Comparison of ENCODE assay signal across 8 cellular contexts in the genomic region with DNA sequence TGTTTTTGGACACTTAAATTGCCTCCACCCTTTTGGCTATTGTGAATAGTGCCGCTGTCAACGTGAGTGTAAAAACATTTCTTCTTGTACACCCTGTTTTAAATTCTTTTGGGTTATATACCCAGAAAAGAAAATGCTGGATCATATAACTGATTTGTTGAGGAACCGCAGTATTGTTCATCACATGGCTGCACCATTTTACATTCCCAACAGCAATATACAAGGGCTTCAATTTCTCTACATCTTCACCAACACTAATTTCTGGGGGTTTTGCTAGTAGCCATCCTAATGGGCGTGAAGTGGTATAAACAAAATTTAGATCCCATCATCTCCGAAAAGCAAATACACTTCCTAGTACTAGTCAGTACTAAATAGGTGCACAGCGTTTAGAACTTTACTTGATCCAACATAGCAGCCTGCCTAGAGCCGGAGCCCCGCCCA. TPM values are rescaled to one million over a fixed set of nuclear protein-coding genes. Genes with fewer than 3 reads are reported as not detected.
A peak's percentile ranks its signal among the peaks of the same experiment; 100 is the strongest.
DNase-seq lines count a peak whose midpoint lies in the region; ATAC-seq and TF ChIP-seq lines count a peak whose summit lies in the region.

No MANE protein-coding gene starts in this region.

- no peak for ATAC-seq in CD4-positive, CD25-positive, alpha-beta regulatory T cell (ENCODE audit: low read depth in 2 of 2)
- ATAC-seq in HG03045 (IDR thresholded peaks at IDR 0.05; ENCODE audit: unreplicated experiment) (no peak), HG03432 (IDR thresholded peaks at IDR 0.05; ENCODE audit: unreplicated experiment) (no peak), HG02759 (IDR thresholded peaks at IDR 0.05; ENCODE audit: unreplicated experiment) (no peak)

- DNase-seq in CD4-positive, CD25-positive, alpha-beta regulatory T cell = no peak
- DNase-seq in Jurkat, Clone E6-1 (ENCODE audit: low read depth, low spot score) = peak; percentile 69
- DNase-seq in dedifferentiated amniotic fluid mesenchymal stem cell (ENCODE audit: extremely low spot score) (peak; percentile 73), nephron progenitor cell (no peak), GM10266 (ENCODE audit: extremely low spot score) (no peak)

- H3K27ac Mint-ChIP-seq in CD4-positive, CD25-positive, alpha-beta regulatory T cell = peak overlapping the region; percentile 34 to 91 (median 91)
- H3K27ac Mint-ChIP-seq in nephron progenitor cell = peak overlapping the region; percentile 87

- H3K4me1 Mint-ChIP-seq in CD4-positive, CD25-positive, alpha-beta regulatory T cell = peaks cover 5 to 16% (median 14%) of the 10 kb centered on the region in 4 donors
- H3K4me1 Mint-ChIP-seq in nephron progenitor cell = peaks cover 38% of the 10 kb centered on the region

- H3K27me3 Mint-ChIP-seq in CD4-positive, CD25-positive, alpha-beta regulatory T cell = no peaks in the 10 kb centered on the region
- no peaks in the 10 kb centered on the region for H3K27me3 Mint-ChIP-seq in nephron progenitor cell (ENCODE audit: low read depth, poor library complexity)

- H3K9me3 Mint-ChIP-seq in CD4-positive, CD25-positive, alpha-beta regulatory T cell = no peaks in the 10 kb centered on the region
- H3K9me3 Mint-ChIP-seq in nephron progenitor cell = no peaks in the 10 kb centered on the region

- peak overlapping the region; percentile 93 for H3K27ac ChIP-seq in CD4-positive, CD25-positive, alpha-beta regulatory T cell (ENCODE audit: insufficient read depth, low read length, poor library complexity, severe bottlenecking)

- peaks cover 4% of the 10 kb centered on the region for H3K36me3 Mint-ChIP-seq in CD4-positive, CD25-positive, alpha-beta regulatory T cell
- peaks cover 8% of the 10 kb centered on the region for H3K36me3 Mint-ChIP-seq in nephron progenitor cell (ENCODE audit: low read depth)

- H3K4me3 Mint-ChIP-seq in CD4-positive, CD25-positive, alpha-beta regulatory T cell = peak overlapping the region; percentile 89 to 95 (median 94)
- H3K4me3 Mint-ChIP-seq in nephron progenitor cell = peak overlapping the region; percentile 89

- H3K4me3 ChIP-seq in CD4-positive, CD25-positive, alpha-beta regulatory T cell (ENCODE audit: low read depth, low read length) = peak overlapping the region; percentile 71
- H3K4me3 ChIP-seq in Jurkat, Clone E6-1 (ENCODE audit: low read length) = peak overlapping the region; percentile 83

- H3K4me1 ChIP-seq in CD4-positive, CD25-positive, alpha-beta regulatory T cell (ENCODE audit: control insufficient read depth, insufficient read depth, low read length, poor library complexity, severe bottlenecking) = peaks cover 13% of the 10 kb centered on the region

- no peaks in the 10 kb centered on the region for H3K27me3 ChIP-seq in CD4-positive, CD25-positive, alpha-beta regulatory T cell (ENCODE audit: control insufficient read depth, insufficient read depth, low read length)

- H3K9me3 ChIP-seq in CD4-positive, CD25-positive, alpha-beta regulatory T cell (ENCODE audit: control insufficient read depth in 2 of 2, low read length in 2 of 2) = no peaks in the 10 kb centered on the region

- H3K36me3 ChIP-seq in CD4-positive, CD25-positive, alpha-beta regulatory T cell (ENCODE audit: control insufficient read depth, insufficient read depth, low read length) = peaks cover 23% of the 10 kb centered on the region

- no peak for TF ChIP-seq CTCF in nephron progenitor cell (IDR thresholded peaks at IDR 0.05)
- no peak for TF ChIP-seq CTCF in GM10266 (IDR thresholded peaks at IDR 0.05; ENCODE audit: control insufficient read depth, insufficient read depth, low read depth, missing control alignments)

RNA-seq across cellular contexts. Expression of gene BPHL, which starts 0.6 kb away (rescaled TPM):
- 6.8 TPM for total RNA-seq in CD4-positive, CD25-positive, alpha-beta regulatory T cell
- polyA plus RNA-seq in CD4-positive, CD25-positive, alpha-beta regulatory T cell = 10 to 100 TPM in 1 of 4 donors, 1 to 10 TPM in 3; 5.8 to 13.9 (median 7.5) TPM
- polyA plus RNA-seq in Jurkat, Clone E6-1 (2012; ENCODE audit: insufficient read depth, insufficient read length) = 43.2 TPM

RNA-seq across cellular contexts. Expression of gene TUBB2A, which starts 39.4 kb away (rescaled TPM):
- total RNA-seq in CD4-positive, CD25-positive, alpha-beta regulatory T cell = 48.0 TPM
- 1 to 10 TPM; 4.8 to 8.0 (median 6.7) TPM for polyA plus RNA-seq in CD4-positive, CD25-positive, alpha-beta regulatory T cell
- polyA plus RNA-seq in Jurkat, Clone E6-1 (2012; ENCODE audit: insufficient read depth, insufficient read length) = 32.6 TPM

RNA-seq across cellular contexts. Expression of gene RIPK1, which starts 49.6 kb away (rescaled TPM):
- total RNA-seq in CD4-positive, CD25-positive, alpha-beta regulatory T cell = 27.1 TPM
- 10 to 100 TPM; 19.4 to 22.4 (median 21.2) TPM for polyA plus RNA-seq in CD4-positive, CD25-positive, alpha-beta regulatory T cell
- polyA plus RNA-seq in Jurkat, Clone E6-1 (2012; ENCODE audit: insufficient read depth, insufficient read length) = 14.2 TPM

Comparison
In these comparisons a context has a peak if more than half of its experiments do, and no peak if none do; other contexts are left out.
1. DNase-seq: peak in Jurkat, Clone E6-1 (single experiment) and dedifferentiated amniotic fluid mesenchymal stem cell (single experiment); none in CD4-positive, CD25-positive, alpha-beta regulatory T cell (0 of 3), nephron progenitor cell (single experiment) and GM10266 (single experiment).